ENCODE assay signal across 9 cellular contexts in genomic region chr3:122668930-122669730, GRCh38. TPM values are rescaled to one million over a fixed set of nuclear protein-coding genes. Genes with fewer than 3 reads are reported as not detected.
DNase-seq lines count a peak whose midpoint lies in the region; ATAC-seq and TF ChIP-seq lines count a peak whose summit lies in the region.
"Had no signal": no experiment of that assay in that cellular context is flagged by ENCODE, and none has a peak within 500 bp of the region (broad histone marks: within the 10 kb centered on the region; RNA-seq: fewer than 3 reads in every experiment).

No MANE protein-coding gene starts in this region.

- TF ChIP-seq CTCF in RWPE1 (conservative IDR thresholded peaks at IDR 0.05; ENCODE audit: low read depth) (no peak), hepatocyte (IDR thresholded peaks at IDR 0.05; ENCODE audit: poor library complexity) (no peak), prostate gland (IDR thresholded peaks at IDR 0.05) (no peak)

- H3K4me1 ChIP-seq in hepatocyte (ENCODE audit: insufficient read depth): no peaks in the 10 kb centered on the region
- H3K4me1 ChIP-seq in prostate gland (replicated peaks): no peaks in the 10 kb centered on the region

- no peak for TF ChIP-seq POLR2A in prostate gland (IDR thresholded peaks at IDR 0.05)

- H3K9me2 ChIP-seq in hepatocyte (replicated peaks; ENCODE audit: insufficient read depth): no peaks in the 10 kb centered on the region

- no peak overlapping the region for H3K4me3 ChIP-seq in hepatocyte
- no peak overlapping the region for H3K4me3 ChIP-seq in prostate gland

- intact Hi-C loops in prostate gland (cut with DNase I): no loop called here

- H3K79me2 ChIP-seq in hepatocyte: no peaks in the 10 kb centered on the region

- CTCF ChIA-PET in RWPE1 (lab: Yijun Ruan, JAX): interaction anchor here (0.6 to 1.0 kb wide), 2 partner anchors 11 to 21 kb away, joined by 3 to 4 read pairs; no protein-coding TSS in a partner anchor

- H3K36me3 ChIP-seq in hepatocyte (replicated peaks; ENCODE audit: insufficient read depth, low read depth) (no peaks in the 10 kb centered on the region), prostate gland (no peaks in the 10 kb centered on the region)

- H3K27me3 ChIP-seq in hepatocyte (no peaks in the 10 kb centered on the region), prostate gland (replicated peaks; ENCODE audit: insufficient read depth) (no peaks in the 10 kb centered on the region)

- peak; percentile 56 for DNase-seq in GM04503 (ENCODE audit: low read depth)
- peak; percentile 62 for DNase-seq in RWPE1 (ENCODE audit: low spot score)
- DNase-seq in hepatocyte (ENCODE audit: low spot score): peak; percentile 54
- DNase-seq in prostate gland (ENCODE audit: low spot score): no peak
- no peak for DNase-seq in HK-2 (ENCODE audit: unreplicated experiment)
- no peak for DNase-seq in NCI-H146 treated with DMSO at 0.1 percent for 48 hours (lab: John Stamatoyannopoulos, UW; ENCODE audit: unreplicated experiment)
- DNase-seq in HuH-7 (ENCODE audit: low spot score): no peak
- DNase-seq: naive B cell had no signal

- 86% methylated on average over 8 of the region's 8 CpGs for WGBS in hepatocyte (ENCODE audit: low lambda C conversion rate, missing lambda C conversion rate)
- 82% methylated on average over 8 of the region's 8 CpGs for WGBS in prostate gland

- peak; percentile 80 for ATAC-seq in HG02571 (IDR thresholded peaks at IDR 0.05; ENCODE audit: unreplicated experiment)

- H3K9me3 ChIP-seq in hepatocyte (ENCODE audit: low read depth): no peaks in the 10 kb centered on the region
- H3K9me3 ChIP-seq in prostate gland: no peaks in the 10 kb centered on the region

- H2AFZ ChIP-seq in hepatocyte: no peak overlapping the region

- no peak overlapping the region for H3K4me2 ChIP-seq in hepatocyte

- POLR2A ChIA-PET in RWPE1 (lab: Yijun Ruan, JAX; ENCODE audit: low non-redundant PET): no interaction called here

- no peak overlapping the region for H3K27ac ChIP-seq in RWPE1
- H3K27ac ChIP-seq in hepatocyte: peak overlapping the region; percentile 64
- no peak overlapping the region for H3K27ac ChIP-seq in prostate gland

- no peaks in the 10 kb centered on the region for H4K20me1 ChIP-seq in hepatocyte (ENCODE audit: insufficient read depth, poor library complexity, severe bottlenecking)

RNA-seq across cellular contexts. Expression of gene PARP14, which starts 11.5 kb away (rescaled TPM):
- total RNA-seq in hepatocyte (27.7 and 33.1 TPM in 2 replicates), prostate gland (10 to 100 TPM; 28.1 to 43.3 TPM)
- polyA plus RNA-seq in hepatocyte: 8.5 TPM in 2 replicates

Comparison
In these comparisons a context has a peak if more than half of its experiments do, and no peak if none do; other contexts are left out.
1. DNase-seq: peak in GM04503 (single experiment), RWPE1 (single experiment) and hepatocyte (single experiment); none in prostate gland (single experiment), HK-2 (single experiment), NCI-H146 treated with DMSO at 0.1 percent for 48 hours (single experiment) and HuH-7 (single experiment).